ENCODE assay signal across 8 cellular contexts in the genomic region with DNA sequence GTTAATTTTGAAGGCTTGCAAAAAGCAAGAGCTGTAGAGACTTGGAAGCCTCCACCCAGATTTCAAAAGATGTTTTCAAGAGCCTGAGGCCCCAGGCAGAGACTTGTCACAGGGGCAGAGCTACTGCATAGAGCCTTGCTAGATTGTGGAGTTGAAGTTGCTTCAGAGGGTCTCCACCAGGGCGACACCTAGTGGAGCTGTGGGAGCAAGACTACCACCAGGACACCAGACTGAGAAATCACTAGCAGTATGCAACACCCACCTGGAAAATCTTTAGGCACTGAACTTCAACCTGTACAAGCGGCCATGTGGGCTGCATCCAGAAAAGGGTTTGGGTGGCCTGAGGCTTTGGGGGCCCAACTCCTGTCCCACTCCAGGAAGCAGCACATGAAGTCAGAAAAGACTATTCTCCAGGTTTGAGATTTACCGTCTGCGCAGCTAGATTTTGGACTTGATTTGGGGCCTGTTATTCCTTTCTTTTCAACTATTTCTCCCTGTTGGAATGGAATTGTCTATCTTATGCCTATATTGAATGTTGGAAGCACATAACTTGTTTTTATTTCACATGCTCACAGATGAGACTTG.
A peak's percentile ranks its signal among the peaks of the same experiment; 100 is the strongest.
DNase-seq lines count a peak whose midpoint lies in the region; ATAC-seq and TF ChIP-seq lines count a peak whose summit lies in the region.

No MANE protein-coding gene starts in this region.

- H3K4me1 ChIP-seq in left ventricle myocardium inferior = no peaks in the 10 kb centered on the region

- no peak overlapping the region for H3K4me3 Mint-ChIP-seq in activated T-helper 1 cell treated with anti-CD3 and anti-CD28 coated beads, Interleukin-12 subunit alpha, Interleukin-12 subunit beta, Interleukin-2, Interleukin-4 antibody, amounts not matched to agents 30 ng/mL and 10 ng/mL and 1 ng/mL, durations not matched to agents 14 hours and 24 hours and 36 hours

- H3K27ac Mint-ChIP-seq in activated T-helper 1 cell treated with anti-CD3 and anti-CD28 coated beads, Interleukin-12 subunit alpha, Interleukin-12 subunit beta, Interleukin-2, Interleukin-4 antibody, amounts not matched to agents 30 ng/mL and 10 ng/mL and 1 ng/mL, durations not matched to agents 14 hours and 24 hours and 36 hours = no peak overlapping the region

- peak; percentile 58 for TF ChIP-seq CTCF in left ventricle myocardium inferior (IDR thresholded peaks at IDR 0.05; ENCODE audit: borderline replicate concordance)

- H3K27me3 ChIP-seq in left ventricle myocardium inferior (ENCODE audit: low read depth) = no peaks in the 10 kb centered on the region

- intact Hi-C loops in activated T-helper 1 cell treated with anti-CD3 and anti-CD28 coated beads, Interleukin-12 subunit alpha, Interleukin-12 subunit beta, Interleukin-2, Interleukin-4 antibody, amounts not matched to agents 30 ng/mL and 10 ng/mL and 1 ng/mL, durations not matched to agents 14 hours and 24 hours and 36 hours (cut with micrococcal nuclease) = no loop called here
- intact Hi-C loops in left ventricle myocardium inferior (cut with micrococcal nuclease) = no loop called here

- peak; percentile 38 to 48 for DNase-seq in AML-193 (lab: John Stamatoyannopoulos, UW)
- peak; percentile 100 for DNase-seq in NCI-H82 (lab: John Stamatoyannopoulos, UW)
- DNase-seq in activated T-helper 1 cell treated with anti-CD3 and anti-CD28 coated beads, Interleukin-12 subunit alpha, Interleukin-12 subunit beta, Interleukin-2, Interleukin-4 antibody, amounts not matched to agents 30 ng/mL and 10 ng/mL and 1 ng/mL, durations not matched to agents 14 hours and 24 hours and 36 hours (ENCODE audit: low spot score) = peak; percentile 3
- no peak for DNase-seq in left ventricle myocardium inferior
- peak; percentile 10 to 13 for DNase-seq in stimulated activated CD4-positive, alpha-beta T cell treated with anti-CD3 and anti-CD28 coated beads, Interleukin-15, amount 100 ng/mL, for 48 hours (ENCODE audit: low read depth in 2 of 2)
- DNase-seq in NK-92 treated with Interleukin-12 subunit alpha and Interleukin-12 subunit beta, amount 100 ng/mL, for 24 hours (lab: John Stamatoyannopoulos, UW) = no peak

- no peak overlapping the region for H3K27ac ChIP-seq in left ventricle myocardium inferior (replicated peaks)

- no peaks in the 10 kb centered on the region for H3K9me3 Mint-ChIP-seq in activated T-helper 1 cell treated with anti-CD3 and anti-CD28 coated beads, Interleukin-12 subunit alpha, Interleukin-12 subunit beta, Interleukin-2, Interleukin-4 antibody, amounts not matched to agents 30 ng/mL and 10 ng/mL and 1 ng/mL, durations not matched to agents 14 hours and 24 hours and 36 hours

- ATAC-seq in GM18870 (IDR thresholded peaks at IDR 0.05; ENCODE audit: unreplicated experiment) = peak; percentile 91
- peak; percentile 74 for ATAC-seq in HG03103 (IDR thresholded peaks at IDR 0.05; ENCODE audit: low read depth, unreplicated experiment)

- no peaks in the 10 kb centered on the region for H3K36me3 ChIP-seq in left ventricle myocardium inferior

- H3K9me3 ChIP-seq in left ventricle myocardium inferior (replicated peaks) = peaks cover 19% of the 10 kb centered on the region

- H3K4me3 ChIP-seq in left ventricle myocardium inferior = no peak overlapping the region

- H3K27me3 Mint-ChIP-seq in activated T-helper 1 cell treated with anti-CD3 and anti-CD28 coated beads, Interleukin-12 subunit alpha, Interleukin-12 subunit beta, Interleukin-2, Interleukin-4 antibody, amounts not matched to agents 30 ng/mL and 10 ng/mL and 1 ng/mL, durations not matched to agents 14 hours and 24 hours and 36 hours (ENCODE audit: insufficient read depth) = no peaks in the 10 kb centered on the region

- H3K4me1 Mint-ChIP-seq in activated T-helper 1 cell treated with anti-CD3 and anti-CD28 coated beads, Interleukin-12 subunit alpha, Interleukin-12 subunit beta, Interleukin-2, Interleukin-4 antibody, amounts not matched to agents 30 ng/mL and 10 ng/mL and 1 ng/mL, durations not matched to agents 14 hours and 24 hours and 36 hours (ENCODE audit: low read depth) = no peaks in the 10 kb centered on the region

- no peaks in the 10 kb centered on the region for H3K36me3 Mint-ChIP-seq in activated T-helper 1 cell treated with anti-CD3 and anti-CD28 coated beads, Interleukin-12 subunit alpha, Interleukin-12 subunit beta, Interleukin-2, Interleukin-4 antibody, amounts not matched to agents 30 ng/mL and 10 ng/mL and 1 ng/mL, durations not matched to agents 14 hours and 24 hours and 36 hours (ENCODE audit: low read depth)

Comparison
In these comparisons a context has a peak if more than half of its experiments do, and no peak if none do; other contexts are left out.
1. DNase-seq: peak in AML-193 (2 of 2), NCI-H82 (single experiment), activated T-helper 1 cell treated with anti-CD3 and anti-CD28 coated beads, Interleukin-12 subunit alpha, Interleukin-12 subunit beta, Interleukin-2, Interleukin-4 antibody, amounts not matched to agents 30 ng/mL and 10 ng/mL and 1 ng/mL, durations not matched to agents 14 hours and 24 hours and 36 hours (single experiment) and stimulated activated CD4-positive, alpha-beta T cell treated with anti-CD3 and anti-CD28 coated beads, Interleukin-15, amount 100 ng/mL, for 48 hours (2 of 2); none in left ventricle myocardium inferior (single experiment) and NK-92 treated with Interleukin-12 subunit alpha and Interleukin-12 subunit beta, amount 100 ng/mL, for 24 hours (single experiment).